ENCODE assay signal across 8 cellular contexts in genomic region chr10:103678104-103678526, GRCh38.
A peak's percentile ranks its signal among the peaks of the same experiment; 100 is the strongest.
DNase-seq lines count a peak whose midpoint lies in the region; ATAC-seq and TF ChIP-seq lines count a peak whose summit lies in the region.

No MANE protein-coding gene starts in this region.

- H3K4me3 Mint-ChIP-seq in activated naive CD4-positive, alpha-beta T cell treated with anti-CD3 and anti-CD28 coated beads, Interleukin-2, amount 50 U/mL, for 24 hours, result peak overlapping the region; percentile 73

- no peaks in the 10 kb centered on the region for H3K36me3 ChIP-seq in rectal smooth muscle tissue (ENCODE audit: control insufficient read depth, insufficient read depth, low read length)
- no peaks in the 10 kb centered on the region for H3K36me3 ChIP-seq in uterus

- no peaks in the 10 kb centered on the region for H3K36me3 Mint-ChIP-seq in activated naive CD4-positive, alpha-beta T cell treated with anti-CD3 and anti-CD28 coated beads, Interleukin-2, amount 50 U/mL, for 24 hours

- H3K4me1 ChIP-seq in rectal smooth muscle tissue (ENCODE audit: control insufficient read depth, insufficient read depth, low read length) (peaks cover 16% of the 10 kb centered on the region), uterus (peaks cover 3 to 5% of the 10 kb centered on the region in 2 donors)

- no peaks in the 10 kb centered on the region for H3K27me3 Mint-ChIP-seq in activated naive CD4-positive, alpha-beta T cell treated with anti-CD3 and anti-CD28 coated beads, Interleukin-2, amount 50 U/mL, for 24 hours

- POLR2A ChIA-PET in RWPE1 (lab: Yijun Ruan, JAX; ENCODE audit: low non-redundant PET), result no interaction called here

- DNase-seq in GM13977 (ENCODE audit: low spot score) (peak; percentile 93), RWPE1 (ENCODE audit: low spot score) (no peak), Right ventricle myocardium superior (peak; percentile 87), uterus (peak; percentile 93 to 96), OCI-M1 (lab: John Stamatoyannopoulos, UW) (no peak)

- ATAC-seq in HG02678 (IDR thresholded peaks at IDR 0.05; ENCODE audit: unreplicated experiment) (peak; percentile 86), Right ventricle myocardium superior (ENCODE audit: poor library complexity) (peak; percentile 87)

- peak; percentile 57 to 86 for TF ChIP-seq POLR2A in uterus (IDR thresholded peaks at IDR 0.05)

- no peak for TF ChIP-seq CTCF in GM13977 (IDR thresholded peaks at IDR 0.05; ENCODE audit: extremely low read depth, insufficient read depth, missing control alignments)
- TF ChIP-seq CTCF in RWPE1 (conservative IDR thresholded peaks at IDR 0.05; ENCODE audit: low read depth), result no peak
- no peak for TF ChIP-seq CTCF in uterus (IDR thresholded peaks at IDR 0.05)

- peaks cover 13% of the 10 kb centered on the region for H3K4me1 Mint-ChIP-seq in activated naive CD4-positive, alpha-beta T cell treated with anti-CD3 and anti-CD28 coated beads, Interleukin-2, amount 50 U/mL, for 24 hours

- H3K9ac ChIP-seq in rectal smooth muscle tissue (ENCODE audit: low read length), result peak overlapping the region; percentile 25

- no peaks in the 10 kb centered on the region for H3K27me3 ChIP-seq in rectal smooth muscle tissue (ENCODE audit: control insufficient read depth, insufficient read depth, low read length)
- no peaks in the 10 kb centered on the region for H3K27me3 ChIP-seq in uterus

- peak overlapping the region; percentile 94 for H3K27ac Mint-ChIP-seq in activated naive CD4-positive, alpha-beta T cell treated with anti-CD3 and anti-CD28 coated beads, Interleukin-2, amount 50 U/mL, for 24 hours

- H3K9me3 ChIP-seq in uterus, result no peaks in the 10 kb centered on the region

- CTCF ChIA-PET in RWPE1 (lab: Yijun Ruan, JAX), result no interaction called here

- H3K27ac ChIP-seq in RWPE1 (peak overlapping the region; percentile 90), rectal smooth muscle tissue (ENCODE audit: low read depth, low read length) (peak overlapping the region; percentile 70), uterus (peak overlapping the region; percentile 89)

- in situ Hi-C loops in GM13977 (cut with MboI; ENCODE audit: low pct_unique_long_range_greater_than_20kb, low sequenced_read_pairs, unreplicated experiment), result no loop called here

- no peaks in the 10 kb centered on the region for H3K9me3 Mint-ChIP-seq in activated naive CD4-positive, alpha-beta T cell treated with anti-CD3 and anti-CD28 coated beads, Interleukin-2, amount 50 U/mL, for 24 hours

- peak overlapping the region; percentile 43 for H3K4me3 ChIP-seq in rectal smooth muscle tissue (ENCODE audit: low read length)
- H3K4me3 ChIP-seq in uterus, result peak overlapping the region; percentile 18 to 24

- intact Hi-C loops in Right ventricle myocardium superior (cut with DNase I), result no loop called here
- intact Hi-C loops in uterus (cut with DNase I; ENCODE audit: low total_unique reads), result no loop called here

Comparison
In these comparisons a context has a peak if more than half of its experiments do, and no peak if none do; other contexts are left out.
1. DNase-seq: peak in GM13977 (single experiment), Right ventricle myocardium superior (single experiment) and uterus (2 of 2); none in RWPE1 (single experiment) and OCI-M1 (single experiment).
2. Peak in every context shown above with its lines, with median percentiles within 50 percentile points of each other: H3K27ac ChIP-seq.